ENCODE assay signal across 8 cellular contexts in the genomic region with DNA sequence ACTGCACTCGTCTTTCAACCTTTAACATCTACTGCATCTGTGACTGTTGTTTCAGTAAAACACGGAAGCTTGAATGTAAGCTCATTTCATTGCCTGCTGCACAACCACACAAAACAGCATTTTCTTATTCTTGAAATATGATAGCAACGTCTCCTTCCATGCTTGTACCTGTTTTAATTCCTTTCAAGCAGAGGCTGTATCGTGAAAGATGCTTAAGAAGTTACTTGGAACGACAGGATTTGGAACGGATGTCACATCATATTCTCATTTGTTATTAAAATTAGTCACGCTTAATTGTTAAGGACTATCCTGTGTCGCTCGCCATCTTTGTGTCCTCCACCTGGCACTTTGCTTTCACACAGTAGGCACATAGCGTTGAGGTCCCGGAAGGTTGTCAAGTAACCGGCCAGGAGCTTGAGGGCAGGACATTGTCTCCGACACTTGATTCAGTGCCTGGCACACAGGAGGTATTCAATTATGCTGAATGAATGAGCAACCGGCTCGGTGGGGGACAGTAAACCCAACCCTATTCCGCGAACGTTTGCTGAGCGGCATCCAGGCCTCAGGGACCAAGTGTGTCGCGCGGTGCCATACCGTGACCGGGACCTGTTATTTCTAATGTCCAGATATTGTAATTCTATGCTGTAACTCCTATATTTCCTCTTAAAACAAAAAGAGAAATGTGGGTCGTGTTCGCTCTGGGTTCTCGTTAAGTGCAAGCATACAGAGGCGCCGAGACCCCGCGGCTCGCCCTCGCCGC. TPM values are rescaled to one million over a fixed set of nuclear protein-coding genes. Genes with fewer than 3 reads are reported as not detected.
A peak's percentile ranks its signal among the peaks of the same experiment; 100 is the strongest.
DNase-seq lines count a peak whose midpoint lies in the region; ATAC-seq and TF ChIP-seq lines count a peak whose summit lies in the region.

No MANE protein-coding gene starts in this region.

- H3K27ac ChIP-seq in WERI-Rb-1: peak overlapping the region; percentile 89
- peak overlapping the region; percentile 91 for H3K27ac ChIP-seq in muscle layer of duodenum (ENCODE audit: low read length)
- peak overlapping the region; percentile 96 for H3K27ac ChIP-seq in vagina

- H3K36me3 ChIP-seq in WERI-Rb-1 (peaks cover 8% of the 10 kb centered on the region), muscle layer of duodenum (ENCODE audit: control insufficient read depth in 1 of 2, insufficient read depth in 2 of 2, low read length in 2 of 2) (peaks cover 0 to 13% of the 10 kb centered on the region in 2 donors), vagina (no peaks in the 10 kb centered on the region)

- TF ChIP-seq POLR2A in vagina (IDR thresholded peaks at IDR 0.05): no peak

- H3K9me3 ChIP-seq in WERI-Rb-1 (ENCODE audit: severe bottlenecking): no peaks in the 10 kb centered on the region
- no peaks in the 10 kb centered on the region for H3K9me3 ChIP-seq in muscle layer of duodenum (ENCODE audit: control insufficient read depth in 1 of 2, low read length in 2 of 2)
- H3K9me3 ChIP-seq in vagina: no peaks in the 10 kb centered on the region

- H3K4me1 ChIP-seq in muscle layer of duodenum (ENCODE audit: control insufficient read depth in 1 of 2, insufficient read depth in 2 of 2, low read length in 2 of 2): peaks cover 14 to 27% of the 10 kb centered on the region in 2 donors
- peaks cover 37% of the 10 kb centered on the region for H3K4me1 ChIP-seq in vagina

- H3K27me3 ChIP-seq in WERI-Rb-1 (ENCODE audit: insufficient read depth, low read depth, severe bottlenecking) (no peaks in the 10 kb centered on the region), muscle layer of duodenum (ENCODE audit: low read depth, low read length) (no peaks in the 10 kb centered on the region), vagina (no peaks in the 10 kb centered on the region)

- TF ChIP-seq CTCF in WERI-Rb-1 (IDR thresholded peaks at IDR 0.05; ENCODE audit: low read depth, low read length) (no peak), epithelial cell of proximal tubule (conservative IDR thresholded peaks at IDR 0.05; ENCODE audit: low read depth, low read length) (no peak), vagina (IDR thresholded peaks at IDR 0.05) (no peak)

- peak; percentile 39 for ATAC-seq in HG02763 (IDR thresholded peaks at IDR 0.05; ENCODE audit: unreplicated experiment)

- H3K4me3 ChIP-seq in WERI-Rb-1 (ENCODE audit: low read depth, low read length) (peak overlapping the region; percentile 88), epithelial cell of proximal tubule (ENCODE audit: low read depth, low read length) (peak overlapping the region; percentile 61), muscle layer of duodenum (ENCODE audit: low read depth in 1 of 2, low read length in 2 of 2) (peak overlapping the region; percentile 87 to 92), vagina (peak overlapping the region; percentile 77 to 93)

- intact Hi-C loops in vagina (cut with DNase I): loop anchor here (10.0 kb wide), 2 partner anchors 211 to 381 kb away; partner anchors contain the start of genes HS2ST1 and SELENOF

- DNase-seq in activated CD8-positive, alpha-beta memory T cell treated with anti-CD3 and anti-CD28 coated beads for 24 hours: peak; percentile 88
- DNase-seq in activated CD8-positive, alpha-beta memory T cell treated with anti-CD3 and anti-CD28 coated beads, Interleukin-2, amount 50 U/mL, for 4 hours: no peak
- peak; percentile 71 for DNase-seq in NCI-H2029 treated with DMSO at 0.1 percent for 48 hours (lab: John Stamatoyannopoulos, UW)
- no peak for DNase-seq in WERI-Rb-1
- DNase-seq in epithelial cell of proximal tubule (ENCODE audit: low read depth): no peak
- no peak for DNase-seq in vagina (ENCODE audit: extremely low spot score in 2 of 2)

RNA-seq across cellular contexts. Expression of gene SH3GLB1, which starts 0.5 kb away (rescaled TPM):
- total RNA-seq in epithelial cell of proximal tubule (19.7 and 26.4 TPM in 2 replicates), vagina (53.8 TPM)

Comparison
In these comparisons a context has a peak if more than half of its experiments do, and no peak if none do; other contexts are left out.
1. DNase-seq: peak in activated CD8-positive, alpha-beta memory T cell treated with anti-CD3 and anti-CD28 coated beads for 24 hours (single experiment) and NCI-H2029 treated with DMSO at 0.1 percent for 48 hours (single experiment); none in activated CD8-positive, alpha-beta memory T cell treated with anti-CD3 and anti-CD28 coated beads, Interleukin-2, amount 50 U/mL, for 4 hours (single experiment), WERI-Rb-1 (single experiment), epithelial cell of proximal tubule (single experiment) and vagina (0 of 2).
2. Peak in every context shown above with its lines, with median percentiles within 50 percentile points of each other: H3K27ac ChIP-seq and H3K4me3 ChIP-seq.